8 cellular contexts compared by ENCODE assay signal in the genomic region with DNA sequence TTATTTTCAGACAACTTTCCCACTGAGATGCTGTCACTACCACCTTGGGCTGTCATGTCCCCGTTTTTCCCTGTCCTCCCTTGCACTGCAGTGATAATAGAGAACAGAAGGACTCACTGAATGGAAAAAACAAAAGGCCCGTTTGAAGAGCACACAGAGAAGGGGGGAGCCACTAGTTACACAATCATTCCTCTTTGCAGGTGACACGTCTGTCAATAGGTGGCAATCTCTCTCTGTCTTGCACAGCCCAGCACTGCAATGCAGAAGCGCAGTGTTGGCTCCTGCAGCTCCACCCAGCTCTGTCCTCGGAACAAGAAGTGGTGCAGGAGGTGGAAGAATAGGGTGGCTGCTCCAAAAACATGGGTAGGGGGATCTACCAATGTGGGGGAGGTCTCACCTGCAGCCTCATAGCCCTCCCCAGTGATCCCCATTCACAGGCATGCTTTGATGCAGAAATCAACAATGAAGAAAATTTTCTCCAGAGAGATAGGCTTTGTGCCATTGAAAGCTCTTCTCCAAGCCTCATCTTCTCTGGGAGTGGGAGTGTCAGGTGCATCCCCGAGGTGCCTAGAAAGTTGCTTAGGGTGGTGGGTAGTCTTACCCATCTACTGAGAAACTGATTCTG. TPM values are rescaled to one million over a fixed set of nuclear protein-coding genes. Genes with fewer than 3 reads are reported as not detected.
DNase-seq lines count a peak whose midpoint lies in the region; ATAC-seq, FAIRE-seq and TF ChIP-seq lines count a peak whose summit lies in the region.

No MANE protein-coding gene starts in this region.

- POLR2A ChIA-PET in activated CD4-positive, alpha-beta T cell treated with anti-CD3 and anti-CD28 coated beads, Interleukin-2, amount 10 ng/mL, durations not matched to agents 7 days and 5 days (lab: Charles Lee): interaction anchor here (1.0 kb wide), 1 partner anchor 140 kb away, joined by 4 read pairs; no protein-coding TSS in a partner anchor

- H3K27me3 ChIP-seq in gastroesophageal sphincter (no peaks in the 10 kb centered on the region), trophoblast cell (ENCODE audit: insufficient read depth, low read length) (no peaks in the 10 kb centered on the region)

- TF ChIP-seq POLR2A in gastroesophageal sphincter (IDR thresholded peaks at IDR 0.05): no peak

- H3K9me3 Mint-ChIP-seq in activated CD4-positive, alpha-beta T cell treated with anti-CD3 and anti-CD28 coated beads, Interleukin-2, amount 10 ng/mL, durations not matched to agents 7 days and 5 days: no peaks in the 10 kb centered on the region
- H3K9me3 Mint-ChIP-seq in activated T-cell treated with anti-CD3 and anti-CD28 coated beads, Interleukin-2, amount 50 U/mL, for 24 hours: no peaks in the 10 kb centered on the region

- H3K27me3 Mint-ChIP-seq in activated CD4-positive, alpha-beta T cell treated with anti-CD3 and anti-CD28 coated beads, Interleukin-2, amount 10 ng/mL, durations not matched to agents 7 days and 5 days: no peaks in the 10 kb centered on the region
- H3K27me3 Mint-ChIP-seq in activated T-cell treated with anti-CD3 and anti-CD28 coated beads, Interleukin-2, amount 50 U/mL, for 24 hours: peaks cover 8% of the 10 kb centered on the region

- H3K9ac ChIP-seq in trophoblast cell (ENCODE audit: low read length): no peak overlapping the region

- no peak overlapping the region for H3K14ac ChIP-seq in trophoblast cell (ENCODE audit: low read length)

- H3K23ac ChIP-seq in trophoblast cell (ENCODE audit: low read length): no peak overlapping the region

- H3K4ac ChIP-seq in trophoblast cell (ENCODE audit: low read depth, low read length): no peak overlapping the region

- peak; percentile 63 for FAIRE-seq in GM18507 (lab: Jason Lieb, UNC)

- ATAC-seq in HG03064 (IDR thresholded peaks at IDR 0.05; ENCODE audit: low read depth, unreplicated experiment): peak; percentile 59
- ATAC-seq in gastroesophageal sphincter: no peak

- no peak overlapping the region for H3K27ac Mint-ChIP-seq in activated CD4-positive, alpha-beta T cell treated with anti-CD3 and anti-CD28 coated beads, Interleukin-2, amount 10 ng/mL, durations not matched to agents 7 days and 5 days
- no peak overlapping the region for H3K27ac Mint-ChIP-seq in activated T-cell treated with anti-CD3 and anti-CD28 coated beads, Interleukin-2, amount 50 U/mL, for 24 hours

- no peak overlapping the region for H2BK12ac ChIP-seq in trophoblast cell (ENCODE audit: low read length)

- peak; percentile 89 for DNase-seq in Ammon's horn (ENCODE audit: low spot score)
- DNase-seq in GM18507 (ENCODE audit: extremely low spot score, insufficient read length, low read depth): no peak
- peak; percentile 87 for DNase-seq in NCI-H2029 treated with DMSO at 0.1 percent for 48 hours (lab: John Stamatoyannopoulos, UW)
- DNase-seq in activated CD4-positive, alpha-beta T cell treated with anti-CD3 and anti-CD28 coated beads, Interleukin-2, amount 10 ng/mL, durations not matched to agents 7 days and 5 days: peak; percentile 47
- DNase-seq in trophoblast cell: no peak
- no peak for DNase-seq in activated T-cell treated with anti-CD3 and anti-CD28 coated beads, Interleukin-2, amount 50 U/mL, for 24 hours

- CTCF ChIA-PET in activated CD4-positive, alpha-beta T cell treated with anti-CD3 and anti-CD28 coated beads, Interleukin-2, amount 10 ng/mL, durations not matched to agents 7 days and 5 days (lab: Charles Lee): interaction anchor here (1.6 kb wide), 1 partner anchor 232 kb away, joined by 3 read pairs; no protein-coding TSS in a partner anchor

- peaks cover 42 to 85% (median 59%) of the 10 kb centered on the region in 3 donors for H3K4me1 ChIP-seq in gastroesophageal sphincter
- peaks cover 2 to 4% of the 10 kb centered on the region in 2 experiments for H3K4me1 ChIP-seq in trophoblast cell (ENCODE audit: control insufficient read depth in 1 of 2, insufficient read depth in 2 of 2, low read length in 2 of 2)

- H4K8ac ChIP-seq in trophoblast cell (ENCODE audit: low read depth, low read length): no peak overlapping the region

- H2AK5ac ChIP-seq in trophoblast cell (ENCODE audit: low read length): no peak overlapping the region

- no peak overlapping the region for H2BK5ac ChIP-seq in trophoblast cell (ENCODE audit: low read depth, low read length, poor library complexity)

- no peak overlapping the region for H3K4me3 Mint-ChIP-seq in activated CD4-positive, alpha-beta T cell treated with anti-CD3 and anti-CD28 coated beads, Interleukin-2, amount 10 ng/mL, durations not matched to agents 7 days and 5 days
- H3K4me3 Mint-ChIP-seq in activated T-cell treated with anti-CD3 and anti-CD28 coated beads, Interleukin-2, amount 50 U/mL, for 24 hours: no peak overlapping the region

- H4K91ac ChIP-seq in trophoblast cell (ENCODE audit: low read depth, low read length): no peak overlapping the region

- H3K18ac ChIP-seq in trophoblast cell (ENCODE audit: low read length): peak overlapping the region; percentile 14

- 8 to 24% methylated on average over 3 to 5 of the region's 6 CpGs for WGBS in gastroesophageal sphincter (ENCODE audit: low coverage in 1 of 2), 2 donors
- no CpG with 5 or more reads among the region's 6 CpGs for WGBS in trophoblast cell (ENCODE audit: extremely low coverage, insufficient coverage, insufficient read length)

- no peak overlapping the region for H3K4me2 ChIP-seq in trophoblast cell (ENCODE audit: low read length)

- no peak overlapping the region for H2AFZ ChIP-seq in trophoblast cell (ENCODE audit: insufficient read depth, low read length, poor library complexity)

- H4K12ac ChIP-seq in trophoblast cell (ENCODE audit: low read depth, low read length): no peak overlapping the region

- H3K36me3 Mint-ChIP-seq in activated CD4-positive, alpha-beta T cell treated with anti-CD3 and anti-CD28 coated beads, Interleukin-2, amount 10 ng/mL, durations not matched to agents 7 days and 5 days (ENCODE audit: low read depth): no peaks in the 10 kb centered on the region
- no peaks in the 10 kb centered on the region for H3K36me3 Mint-ChIP-seq in activated T-cell treated with anti-CD3 and anti-CD28 coated beads, Interleukin-2, amount 50 U/mL, for 24 hours (ENCODE audit: low read depth)

- H3K9me3 ChIP-seq in gastroesophageal sphincter (no peaks in the 10 kb centered on the region), trophoblast cell (ENCODE audit: insufficient read depth, low read depth, low read length) (no peaks in the 10 kb centered on the region)

- H3K27ac ChIP-seq in gastroesophageal sphincter (peak overlapping the region; percentile 10 to 91 (median 78)), trophoblast cell (ENCODE audit: low read depth, low read length) (no peak overlapping the region)

- H3K79me2 ChIP-seq in trophoblast cell (ENCODE audit: control insufficient read depth, insufficient read depth, low read length, poor library complexity): no peaks in the 10 kb centered on the region

- H3K4me3 ChIP-seq in gastroesophageal sphincter (no peak overlapping the region), trophoblast cell (ENCODE audit: low read depth, low read length) (no peak overlapping the region)

- TF ChIP-seq EP300 in gastroesophageal sphincter (IDR thresholded peaks at IDR 0.05): no peak

- TF ChIP-seq CTCF in gastroesophageal sphincter (IDR thresholded peaks at IDR 0.05): peak in 2 of 4 experiments; percentile 26 to 54

- peaks cover 0 to 10% of the 10 kb centered on the region in 2 donors for H3K36me3 ChIP-seq in gastroesophageal sphincter
- H3K36me3 ChIP-seq in trophoblast cell (ENCODE audit: control insufficient read depth in 1 of 2, insufficient read depth in 2 of 2, low read length in 2 of 2): peaks cover 12 to 25% of the 10 kb centered on the region in 2 experiments

- peaks cover 6% of the 10 kb centered on the region for H3K79me1 ChIP-seq in trophoblast cell (ENCODE audit: low read length)

- H3K4me1 Mint-ChIP-seq in activated CD4-positive, alpha-beta T cell treated with anti-CD3 and anti-CD28 coated beads, Interleukin-2, amount 10 ng/mL, durations not matched to agents 7 days and 5 days: peaks cover 19% of the 10 kb centered on the region
- H3K4me1 Mint-ChIP-seq in activated T-cell treated with anti-CD3 and anti-CD28 coated beads, Interleukin-2, amount 50 U/mL, for 24 hours (ENCODE audit: low read depth): peaks cover 13% of the 10 kb centered on the region

- no peak overlapping the region for H2BK120ac ChIP-seq in trophoblast cell (ENCODE audit: insufficient read depth, low read length, poor library complexity)

RNA-seq across cellular contexts. Expression of a gene that starts 31.8 kb away (rescaled TPM):
- under 1 TPM; 0.35 to 0.37 TPM for total RNA-seq in activated CD4-positive, alpha-beta T cell treated with anti-CD3 and anti-CD28 coated beads, Interleukin-2, amount 10 ng/mL, durations not matched to agents 7 days and 5 days
- 1,000 to 10,000 TPM in 1 of 4 donors, 100 to 1,000 TPM in 3; 343 to 1,189 (median 766) TPM for total RNA-seq in gastroesophageal sphincter
- 507 and 510 TPM in 2 replicates for polyA plus RNA-seq in trophoblast cell (2013)

Comparison
In these comparisons a context has a peak if more than half of its experiments do, and no peak if none do; other contexts are left out.
1. DNase-seq: peak in Ammon's horn (single experiment), NCI-H2029 treated with DMSO at 0.1 percent for 48 hours (single experiment) and activated CD4-positive, alpha-beta T cell treated with anti-CD3 and anti-CD28 coated beads, Interleukin-2, amount 10 ng/mL, durations not matched to agents 7 days and 5 days (single experiment); none in GM18507 (single experiment), trophoblast cell (0 of 2) and activated T-cell treated with anti-CD3 and anti-CD28 coated beads, Interleukin-2, amount 50 U/mL, for 24 hours (single experiment).
2. RNA of a gene that starts 31.8 kb away (total RNA-seq): 343 to 1,189 TPM in gastroesophageal sphincter; 0.35 to 0.37 TPM in activated CD4-positive, alpha-beta T cell treated with anti-CD3 and anti-CD28 coated beads, Interleukin-2, amount 10 ng/mL, durations not matched to agents 7 days and 5 days; every median in the first group is over 100 times any median in the second.